Comparison of ENCODE assay signal across 33 cellular contexts in genomic region chr21:25280061-25280460, GRCh38.
"Had no signal": no experiment of that assay in that cellular context is flagged by ENCODE, and none has a peak within 500 bp of the region (broad histone marks: within the 10 kb centered on the region; RNA-seq: fewer than 3 reads in every experiment).

No MANE protein-coding gene starts in this region.

- DNase-seq: activated CD4-positive, alpha-beta memory T cell treated with anti-CD3 and anti-CD28 coated beads for 36 hours; activated CD4-positive, alpha-beta T cell treated with anti-CD3 and anti-CD28 coated beads for 36 hours; activated CD4-positive, alpha-beta T cell treated with anti-CD3 and anti-CD28 coated beads, Interleukin-2, amount 10 ng/mL, durations not matched to agents 24 days and 14 days; activated CD4-positive, CD25-positive, alpha-beta regulatory T cell; activated CD4-positive, CD25-positive, alpha-beta regulatory T cell treated with anti-CD3 and anti-CD28 coated beads, Interleukin-2, amount 50 U/mL, for 72 hours; activated CD8-positive, alpha-beta memory T cell treated with anti-CD3 and anti-CD28 coated beads, Interleukin-2, amount 50 U/mL, for 48 hours; activated CD8-positive, alpha-beta T cell treated with anti-CD3 and anti-CD28 coated beads, Interleukin-2, amount 10 ng/mL, durations not matched to agents 7 days and 5 days; activated gamma-delta T cell; activated naive CD4-positive, alpha-beta T cell treated with anti-CD3 and anti-CD28 coated beads, Interleukin-2, amount 50 U/mL, for 16 hours; activated naive CD4-positive, alpha-beta T cell treated with Interleukin-2 at 50 U/mL for 16 hours; activated T-cell treated with anti-CD3 and anti-CD28 coated beads for 4 hours; activated T-cell treated with anti-CD3 and anti-CD28 coated beads, Interleukin-2, amount 50 U/mL, for 24 hours; activated T-cell treated with anti-CD3 and anti-CD28 coated beads, Interleukin-2, amount 50 U/mL, for 72 hours; amniotic stem cell; anterior cingulate cortex; brain microvascular endothelial cell; dorsolateral prefrontal cortex; effector memory CD4-positive, alpha-beta T cell; erythroblast; foreskin keratinocyte; gastrocnemius medialis; T-helper 1 cell; T-helper 17 cell; T1000; WERI-Rb-1 had no signal

- H3K4me1 ChIP-seq: esophagus muscularis mucosa, foreskin keratinocyte, gastrocnemius medialis had no signal

- H3K4me3 ChIP-seq: coronary artery, dorsolateral prefrontal cortex, esophagus muscularis mucosa, gastrocnemius medialis had no signal

- FAIRE-seq: astrocyte, bronchial epithelial cell had no signal

- ATAC-seq: activated CD4-positive, alpha-beta T cell treated with anti-CD3 and anti-CD28 coated beads for 36 hours; activated CD8-positive, alpha-beta T cell treated with anti-CD3 and anti-CD28 coated beads, Interleukin-2, amount 10 ng/mL, durations not matched to agents 7 days and 5 days; activated T-cell treated with anti-CD3 and anti-CD28 coated beads, Interleukin-2, amount 50 U/mL, for 72 hours; foreskin keratinocyte; gastrocnemius medialis; T-helper 17 cell had no signal

- H3K27me3 Mint-ChIP-seq: central memory CD8-positive, alpha-beta T cell; dendritic cell treated with granulocyte-macrophage colony-stimulating factor and Interleukin-4, amounts not matched to agents 40 ng/mL and 50 ng/mL, for 4 days had no signal

- H3K27me3 ChIP-seq: brain microvascular endothelial cell, dorsolateral prefrontal cortex, esophagus muscularis mucosa, gastrocnemius medialis had no signal

- H3K4me3 Mint-ChIP-seq: activated CD4-positive, alpha-beta memory T cell treated with anti-CD3 and anti-CD28 coated beads for 36 hours; activated CD4-positive, alpha-beta T cell treated with anti-CD3 and anti-CD28 coated beads for 36 hours; activated CD4-positive, alpha-beta T cell treated with anti-CD3 and anti-CD28 coated beads, Interleukin-2, amount 10 ng/mL, durations not matched to agents 24 days and 14 days; activated CD8-positive, alpha-beta T cell treated with anti-CD3 and anti-CD28 coated beads, Interleukin-2, amount 10 ng/mL, durations not matched to agents 7 days and 5 days; activated naive CD8-positive, alpha-beta T cell; activated T-cell treated with anti-CD3 and anti-CD28 coated beads, Interleukin-2, amount 50 U/mL, for 24 hours; activated T-cell treated with anti-CD3 and anti-CD28 coated beads, Interleukin-2, amount 50 U/mL, for 72 hours; central memory CD8-positive, alpha-beta T cell; dendritic cell treated with granulocyte-macrophage colony-stimulating factor and Interleukin-4, amounts not matched to agents 40 ng/mL and 50 ng/mL, for 4 days; T-helper 17 cell; T-helper 2 cell treated with Interferon-gamma antibody and Interleukin-4, amounts not matched to agents 5 μg/mL and 100 μg/mL, for 36 hours had no signal

- H3K9me3 Mint-ChIP-seq: activated CD4-positive, alpha-beta memory T cell treated with anti-CD3 and anti-CD28 coated beads for 36 hours; activated CD4-positive, alpha-beta T cell treated with anti-CD3 and anti-CD28 coated beads, Interleukin-2, amount 10 ng/mL, durations not matched to agents 24 days and 14 days; activated T-cell treated with anti-CD3 and anti-CD28 coated beads, Interleukin-2, amount 50 U/mL, for 24 hours; activated T-cell treated with anti-CD3 and anti-CD28 coated beads, Interleukin-2, amount 50 U/mL, for 72 hours; central memory CD8-positive, alpha-beta T cell; dendritic cell treated with granulocyte-macrophage colony-stimulating factor and Interleukin-4, amounts not matched to agents 40 ng/mL and 50 ng/mL, for 4 days; T-helper 2 cell treated with Interferon-gamma antibody and Interleukin-4, amounts not matched to agents 5 μg/mL and 100 μg/mL, for 36 hours had no signal

- H3K4me1 Mint-ChIP-seq: activated CD4-positive, alpha-beta T cell treated with anti-CD3 and anti-CD28 coated beads for 36 hours; activated CD4-positive, alpha-beta T cell treated with anti-CD3 and anti-CD28 coated beads, Interleukin-2, amount 10 ng/mL, durations not matched to agents 24 days and 14 days; central memory CD8-positive, alpha-beta T cell; T-helper 17 cell had no signal

- H3K36me3 ChIP-seq: brain microvascular endothelial cell, esophagus muscularis mucosa, gastrocnemius medialis, WERI-Rb-1 had no signal

- H3K27ac Mint-ChIP-seq: activated CD4-positive, alpha-beta memory T cell treated with anti-CD3 and anti-CD28 coated beads for 36 hours; activated CD4-positive, alpha-beta T cell treated with anti-CD3 and anti-CD28 coated beads for 36 hours; activated CD4-positive, alpha-beta T cell treated with anti-CD3 and anti-CD28 coated beads, Interleukin-2, amount 10 ng/mL, durations not matched to agents 24 days and 14 days; activated CD8-positive, alpha-beta T cell treated with anti-CD3 and anti-CD28 coated beads, Interleukin-2, amount 10 ng/mL, durations not matched to agents 7 days and 5 days; activated naive CD8-positive, alpha-beta T cell; activated T-cell treated with anti-CD3 and anti-CD28 coated beads, Interleukin-2, amount 50 U/mL, for 24 hours; activated T-cell treated with anti-CD3 and anti-CD28 coated beads, Interleukin-2, amount 50 U/mL, for 72 hours; dendritic cell treated with granulocyte-macrophage colony-stimulating factor and Interleukin-4, amounts not matched to agents 40 ng/mL and 50 ng/mL, for 4 days; T-helper 17 cell; T-helper 2 cell treated with Interferon-gamma antibody and Interleukin-4, amounts not matched to agents 5 μg/mL and 100 μg/mL, for 36 hours had no signal

- H3K9me3 ChIP-seq: esophagus muscularis mucosa, gastrocnemius medialis had no signal

- H3K36me3 Mint-ChIP-seq: activated CD4-positive, alpha-beta memory T cell treated with anti-CD3 and anti-CD28 coated beads for 36 hours; activated naive CD8-positive, alpha-beta T cell had no signal

- H3K27ac ChIP-seq: brain microvascular endothelial cell, coronary artery, dorsolateral prefrontal cortex, esophagus muscularis mucosa, foreskin keratinocyte, gastrocnemius medialis, WERI-Rb-1 had no signal
